12 cellular contexts compared by ENCODE assay signal in the genomic region with DNA sequence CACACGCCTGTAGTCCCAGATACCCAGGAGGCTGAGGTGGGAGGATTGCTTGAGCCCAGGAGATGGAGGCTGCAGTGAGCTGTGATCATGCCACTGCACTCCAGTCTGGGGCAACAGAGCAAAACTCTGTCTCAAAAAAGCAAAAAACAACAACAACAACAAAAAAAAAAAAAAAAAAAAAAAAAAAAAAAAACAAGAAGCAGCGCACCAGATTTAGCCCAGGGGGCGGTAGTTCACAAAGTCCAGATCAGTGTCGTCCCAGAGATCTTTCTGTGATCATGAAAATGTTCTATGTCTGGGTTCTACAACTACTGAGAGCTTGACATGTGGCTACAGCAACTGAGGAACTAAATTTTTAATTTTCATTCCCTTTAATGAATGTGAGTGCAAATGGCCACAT. TPM values are rescaled to one million over a fixed set of nuclear protein-coding genes. Genes with fewer than 3 reads are reported as not detected.
DNase-seq lines count a peak whose midpoint lies in the region; ATAC-seq and TF ChIP-seq lines count a peak whose summit lies in the region.
"Had no signal": no experiment of that assay in that cellular context is flagged by ENCODE, and none has a peak within 500 bp of the region (broad histone marks: within the 10 kb centered on the region; RNA-seq: fewer than 3 reads in every experiment).

No MANE protein-coding gene starts in this region.

- no peak for ATAC-seq in GM21529 (IDR thresholded peaks at IDR 0.05; ENCODE audit: unreplicated experiment)
- ATAC-seq: right cardiac atrium, Right ventricle myocardium inferior had no signal

- no peaks in the 10 kb centered on the region for H3F3A ChIP-seq in Loucy (ENCODE audit: low read depth)
- no peaks in the 10 kb centered on the region for H3F3A ChIP-seq in neural progenitor cell (ENCODE audit: low read depth)

- no peaks in the 10 kb centered on the region for H3K9me3 Mint-ChIP-seq in neural progenitor cell

- H3K4me1 Mint-ChIP-seq in neural progenitor cell, result peaks cover 7% of the 10 kb centered on the region

- no peak overlapping the region for H3K4me3 Mint-ChIP-seq in neural progenitor cell
- H3K4me3 Mint-ChIP-seq: IgD-negative memory B cell had no signal

- H2AFZ ChIP-seq in Loucy (ENCODE audit: low read length) (no peak overlapping the region), neural progenitor cell (replicated peaks) (no peak overlapping the region)

- no peaks in the 10 kb centered on the region for H3K4me1 ChIP-seq in Loucy (ENCODE audit: insufficient read depth, low read length, poor library complexity, severe bottlenecking)
- no peaks in the 10 kb centered on the region for H3K4me1 ChIP-seq in neural progenitor cell

- TF ChIP-seq CTCF in Loucy (conservative IDR thresholded peaks at IDR 0.05; ENCODE audit: low read length) (peak; percentile 41), choroid plexus epithelial cell (conservative IDR thresholded peaks at IDR 0.05; ENCODE audit: low read depth, low read length) (peak; percentile 41), neural progenitor cell (IDR thresholded peaks at IDR 0.05) (peak; percentile 57)

- H3K36me3 ChIP-seq in Loucy (ENCODE audit: insufficient read depth, low read length), result no peaks in the 10 kb centered on the region
- no peaks in the 10 kb centered on the region for H3K36me3 ChIP-seq in neural progenitor cell

- H3K9ac ChIP-seq in Loucy (ENCODE audit: low read depth, low read length, poor library complexity, severe bottlenecking), result no peak overlapping the region
- H3K9ac ChIP-seq in neural progenitor cell, result no peak overlapping the region

- H3K4me3 ChIP-seq in Loucy (ENCODE audit: low read length, poor library complexity, severe bottlenecking) (no peak overlapping the region), choroid plexus epithelial cell (ENCODE audit: low read depth, low read length) (no peak overlapping the region), neural progenitor cell (no peak overlapping the region)

- peaks cover 9% of the 10 kb centered on the region for H3K27me3 Mint-ChIP-seq in neural progenitor cell (ENCODE audit: insufficient read depth, low read depth)
- H3K27me3 Mint-ChIP-seq: IgD-negative memory B cell had no signal

- no peak overlapping the region for H3K27ac ChIP-seq in neural progenitor cell

- H3K4me2 ChIP-seq in Loucy (ENCODE audit: low read depth, low read length, poor library complexity, severe bottlenecking) (no peak overlapping the region), neural progenitor cell (no peak overlapping the region)

- no peaks in the 10 kb centered on the region for H4K20me1 ChIP-seq in Loucy (ENCODE audit: insufficient read depth, low read length, poor library complexity, severe bottlenecking)
- H4K20me1 ChIP-seq in neural progenitor cell (ENCODE audit: low read depth), result no peaks in the 10 kb centered on the region

- no peak overlapping the region for H3K27ac Mint-ChIP-seq in neural progenitor cell
- H3K27ac Mint-ChIP-seq: IgD-negative memory B cell had no signal

- H3K9me2 ChIP-seq in Loucy (replicated peaks; ENCODE audit: low read depth, low read length), result no peaks in the 10 kb centered on the region

- in situ Hi-C loops in G401 (cut with HindIII; ENCODE audit: low sequenced_read_pairs), result no loop called here

- DNase-seq in NCI-H1436 (lab: John Stamatoyannopoulos, UW) (peak; percentile 5), NCI-H1436 treated with DMSO at 0.1 percent for 48 hours (lab: John Stamatoyannopoulos, UW) (no peak), choroid plexus epithelial cell (ENCODE audit: low read depth) (no peak), neural progenitor cell (ENCODE audit: low spot score) (peak; percentile 55), G401 (ENCODE audit: low spot score) (no peak), hepatic stellate cell (ENCODE audit: low spot score) (no peak)
- DNase-seq: activated CD8-positive, alpha-beta memory T cell treated with anti-CD3 and anti-CD28 coated beads, Interleukin-2, amount 50 U/mL, for 4 hours; right cardiac atrium had no signal

- H3K36me3 Mint-ChIP-seq in neural progenitor cell, result no peaks in the 10 kb centered on the region

- no peaks in the 10 kb centered on the region for H3K27me3 ChIP-seq in Loucy (ENCODE audit: insufficient read depth, low read length, poor library complexity, severe bottlenecking)
- H3K27me3 ChIP-seq in neural progenitor cell, result peaks cover 18% of the 10 kb centered on the region

- H3K79me2 ChIP-seq in Loucy (ENCODE audit: insufficient read depth, low read length) (no peaks in the 10 kb centered on the region), neural progenitor cell (ENCODE audit: low read depth) (no peaks in the 10 kb centered on the region)

- H3K9me3 ChIP-seq in Loucy (ENCODE audit: insufficient read depth, low read depth, low read length) (no peaks in the 10 kb centered on the region), neural progenitor cell (ENCODE audit: low read depth) (no peaks in the 10 kb centered on the region)

RNA-seq across cellular contexts. Expression of gene OAS2, which starts 27.4 kb away (rescaled TPM):
- 0.12 TPM in 1 of 2 replicates, not detected in the other for total RNA-seq in neural progenitor cell (ENCODE audit: low replicate concordance)
- not detected in 2 replicates for total RNA-seq in G401 (2014; rRNA removed; shearing (Covaris generic))

RNA-seq across cellular contexts. Expression of gene DTX1, which starts 50.8 kb away (rescaled TPM):
- total RNA-seq in neural progenitor cell (ENCODE audit: low replicate concordance), result 0.49 and 5.2 TPM in 2 replicates
- total RNA-seq in G401 (2014; rRNA removed; shearing (Covaris generic)), result 5.6 and 5.8 TPM in 2 replicates

Comparison
In these comparisons a context has a peak if more than half of its experiments do, and no peak if none do; other contexts are left out.
1. DNase-seq: peak in NCI-H1436 (single experiment) and neural progenitor cell (single experiment); none in NCI-H1436 treated with DMSO at 0.1 percent for 48 hours (single experiment), choroid plexus epithelial cell (single experiment), G401 (single experiment) and hepatic stellate cell (single experiment).
2. Peak in every context shown above with its lines, with median percentiles within 50 percentile points of each other: CTCF ChIP-seq.